ENCODE assay signal across 9 cellular contexts in genomic region chr18:8801263-8801901, GRCh38.
A peak's percentile ranks its signal among the peaks of the same experiment; 100 is the strongest.
DNase-seq lines count a peak whose midpoint lies in the region; ATAC-seq and TF ChIP-seq lines count a peak whose summit lies in the region.
"Had no signal": no experiment of that assay in that cellular context is flagged by ENCODE, and none has a peak within 500 bp of the region (broad histone marks: within the 10 kb centered on the region; RNA-seq: fewer than 3 reads in every experiment).

No MANE protein-coding gene starts in this region.

- no peak for ATAC-seq in heart right ventricle
- ATAC-seq: sciatic nerve had no signal

- H3K4me1 Mint-ChIP-seq in endothelial cell (ENCODE audit: unreplicated experiment) = peaks cover 14% of the 10 kb centered on the region

- H3K36me3 ChIP-seq in heart right ventricle = peaks cover 0 to 10% (median 0%) of the 10 kb centered on the region in 9 donors

- no peaks in the 10 kb centered on the region for H3K9me3 Mint-ChIP-seq in endothelial cell (ENCODE audit: unreplicated experiment)

- DNase-seq in cardiac septum (ENCODE audit: low spot score) = peak; percentile 65
- no peak for DNase-seq in heart right ventricle
- peak; percentile 83 for DNase-seq in astrocyte of the hippocampus (ENCODE audit: low read depth, low spot score)
- DNase-seq in iris pigment epithelial cell (ENCODE audit: low read depth) = peak; percentile 94
- DNase-seq in stimulated activated CD4-positive, alpha-beta T cell treated with anti-CD3 and anti-CD28 coated beads, Interleukin-4, amount 100 ng/mL, for 4 hours = no peak
- DNase-seq in NCI-H2081 (lab: John Stamatoyannopoulos, UW) = no peak
- no peak for DNase-seq in stimulated activated CD4-positive, alpha-beta T cell treated with anti-CD3 and anti-CD28 coated beads, Interleukin-4, amount 100 ng/mL, for 24 hours
- DNase-seq in endothelial cell (ENCODE audit: low spot score) = no peak

- no peak overlapping the region for H3K4me3 ChIP-seq in heart right ventricle

- intact Hi-C loops in cardiac septum (cut with DNase I) (no loop called here), heart right ventricle (cut with DNase I) (loop anchor here in 1 of 10 donors (10.0 kb wide), 1 partner anchor 63 kb away; no protein-coding TSS in a partner anchor)

- H3K4me1 ChIP-seq in heart right ventricle = peaks cover 0 to 23% (median 0%) of the 10 kb centered on the region in 9 donors

- H3K27ac Mint-ChIP-seq in endothelial cell (ENCODE audit: unreplicated experiment) = no peak overlapping the region

- H3K27me3 ChIP-seq in heart right ventricle = no peaks in the 10 kb centered on the region

- 83 to 84% methylated on average over 9 of the region's 9 CpGs for WGBS in heart right ventricle, 2 donors

- H3K27ac ChIP-seq in heart right ventricle = no peak overlapping the region

- H3K4me3 Mint-ChIP-seq in endothelial cell (ENCODE audit: unreplicated experiment) = no peak overlapping the region

- H3K9me3 ChIP-seq in heart right ventricle = no peaks in the 10 kb centered on the region

- no peaks in the 10 kb centered on the region for H3K27me3 Mint-ChIP-seq in endothelial cell (ENCODE audit: unreplicated experiment)

- no peaks in the 10 kb centered on the region for H3K36me3 Mint-ChIP-seq in endothelial cell (ENCODE audit: low read depth, unreplicated experiment)

- TF ChIP-seq CTCF in heart right ventricle (IDR thresholded peaks at IDR 0.05) (no peak), endothelial cell (IDR thresholded peaks at IDR 0.05; ENCODE audit: unreplicated experiment) (no peak)

Comparison
In these comparisons a context has a peak if more than half of its experiments do, and no peak if none do; other contexts are left out.
1. DNase-seq: peak in cardiac septum (single experiment), astrocyte of the hippocampus (single experiment) and iris pigment epithelial cell (single experiment); none in heart right ventricle (0 of 2), stimulated activated CD4-positive, alpha-beta T cell treated with anti-CD3 and anti-CD28 coated beads, Interleukin-4, amount 100 ng/mL, for 4 hours (0 of 2), NCI-H2081 (0 of 2), stimulated activated CD4-positive, alpha-beta T cell treated with anti-CD3 and anti-CD28 coated beads, Interleukin-4, amount 100 ng/mL, for 24 hours (single experiment) and endothelial cell (single experiment).